ENCODE assay signal across 8 cellular contexts in genomic region chr1:225735252-225736149, GRCh38. TPM values are rescaled to one million over a fixed set of nuclear protein-coding genes. Genes with fewer than 3 reads are reported as not detected.
DNase-seq lines count a peak whose midpoint lies in the region; ATAC-seq and TF ChIP-seq lines count a peak whose summit lies in the region.

No MANE protein-coding gene starts in this region.

- TF ChIP-seq CTCF in RWPE2 (IDR thresholded peaks at IDR 0.05; ENCODE audit: poor library complexity, severe bottlenecking) (peak; percentile 20), gastrocnemius medialis (IDR thresholded peaks at IDR 0.05 in 4 of 5, conservative IDR thresholded peaks at IDR 0.05 in 1 of 5) (no peak)

- ATAC-seq in RWPE2 (ENCODE audit: low read depth) (peak; percentile 89), left cardiac atrium (peak; percentile 94 to 98), gastrocnemius medialis (peak; percentile 94 to 96), HG03280 (IDR thresholded peaks at IDR 0.05; ENCODE audit: unreplicated experiment) (no peak)

- H3K36me3 ChIP-seq in RWPE2 (ENCODE audit: low read depth) (no peaks in the 10 kb centered on the region), gastrocnemius medialis (no peaks in the 10 kb centered on the region)

- in situ Hi-C loops in gastrocnemius medialis (cut with MboI; ENCODE audit: low sequenced_read_pairs in 4 of 4) = no loop called here

- peaks cover 26% of the 10 kb centered on the region for H3K4me1 ChIP-seq in RWPE2 (ENCODE audit: insufficient read depth, poor library complexity, severe bottlenecking)
- peaks cover 14 to 21% of the 10 kb centered on the region in 2 donors for H3K4me1 ChIP-seq in gastrocnemius medialis

- H3K27me3 ChIP-seq in RWPE2 (ENCODE audit: insufficient read depth, poor library complexity, severe bottlenecking) (no peaks in the 10 kb centered on the region), gastrocnemius medialis (no peaks in the 10 kb centered on the region)

- H3K9me3 ChIP-seq in RWPE2 (ENCODE audit: severe bottlenecking) = no peaks in the 10 kb centered on the region
- no peaks in the 10 kb centered on the region for H3K9me3 ChIP-seq in gastrocnemius medialis

- H3K27ac ChIP-seq in RWPE2 (ENCODE audit: poor library complexity, severe bottlenecking) = peak overlapping the region; percentile 86
- peak overlapping the region; percentile 57 to 84 (median 74) for H3K27ac ChIP-seq in gastrocnemius medialis

- TF ChIP-seq POLR2A in gastrocnemius medialis (IDR thresholded peaks at IDR 0.05) = no peak
- TF ChIP-seq POLR2A in erythroblast (IDR thresholded peaks at IDR 0.05; ENCODE audit: low read length) = no peak

- H3K4me3 ChIP-seq in RWPE2 (ENCODE audit: severe bottlenecking) (no peak overlapping the region), gastrocnemius medialis (peak overlapping the region in 1 of 4 donors; percentile 5)

- intact Hi-C loops in left cardiac atrium (cut with DNase I) = no loop called here
- intact Hi-C loops in gastrocnemius medialis (cut with DNase I; ENCODE audit: low total_unique reads) = loop anchor here (2.0 kb wide), 1 partner anchor 37 kb away; no protein-coding TSS in a partner anchor

- DNase-seq in GM03348 (ENCODE audit: low spot score) (peak; percentile 89), RWPE2 (ENCODE audit: low spot score) (peak; percentile 79), left cardiac atrium (peak; percentile 81), gastrocnemius medialis (peak; percentile 76 to 88), T-helper 9 cell (no peak), erythroblast (lab: John Stamatoyannopoulos, UW) (no peak)
- no peak for DNase-seq in activated CD4-positive, alpha-beta T cell treated with anti-CD3 and anti-CD28 coated beads for 48 hours

RNA-seq across cellular contexts. Expression of gene SRP9, which starts 42.1 kb away (rescaled TPM):
- total RNA-seq in left cardiac atrium = 100 to 1,000 TPM; 189 to 200 TPM
- 100 to 1,000 TPM; 182 to 207 (median 198) TPM for total RNA-seq in gastrocnemius medialis

Comparison
In these comparisons a context has a peak if more than half of its experiments do, and no peak if none do; other contexts are left out.
1. DNase-seq: peak in GM03348 (single experiment), RWPE2 (single experiment), left cardiac atrium (single experiment) and gastrocnemius medialis (2 of 2); none in T-helper 9 cell (single experiment), erythroblast (0 of 2) and activated CD4-positive, alpha-beta T cell treated with anti-CD3 and anti-CD28 coated beads for 48 hours (single experiment).